8 cellular contexts compared by ENCODE assay signal in the genomic region with DNA sequence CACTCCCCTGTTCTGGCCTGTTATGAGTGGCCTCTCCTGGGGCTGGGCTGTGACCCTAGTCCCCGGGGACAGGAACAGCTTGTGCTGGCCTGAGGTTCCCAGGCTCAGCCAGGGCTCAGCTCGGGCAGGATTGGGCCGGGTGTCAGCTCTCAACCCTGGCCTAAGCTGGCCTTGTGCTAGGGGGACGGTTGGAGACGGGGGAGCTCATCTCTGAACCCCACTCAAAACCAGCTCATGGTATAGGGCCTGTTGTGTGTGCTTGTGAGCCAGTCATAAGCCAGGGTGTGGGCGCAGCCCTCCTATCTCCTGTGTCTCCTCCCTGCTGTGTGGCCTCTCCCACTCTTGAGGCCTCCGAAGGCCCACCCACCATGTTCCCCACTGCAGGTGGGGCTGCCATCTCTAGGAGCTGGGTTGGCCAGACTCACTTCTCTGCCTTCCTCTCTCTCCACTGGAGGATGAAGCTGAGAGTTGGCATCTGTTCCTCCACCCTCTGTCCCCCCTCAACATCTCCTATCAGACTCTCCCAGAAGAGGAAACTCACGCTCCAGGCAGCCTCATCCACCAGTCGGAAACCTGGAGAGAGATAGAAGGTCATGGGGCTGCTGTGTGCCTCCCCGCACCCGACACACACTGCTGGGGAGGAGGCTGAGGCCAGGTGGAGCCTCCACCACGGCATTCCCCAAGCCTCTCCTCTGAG. TPM values are rescaled to one million over a fixed set of nuclear protein-coding genes. Genes with fewer than 3 reads are reported as not detected.
DNase-seq lines count a peak whose midpoint lies in the region; ATAC-seq and TF ChIP-seq lines count a peak whose summit lies in the region.
"Had no signal": no experiment of that assay in that cellular context is flagged by ENCODE, and none has a peak within 500 bp of the region (broad histone marks: within the 10 kb centered on the region; RNA-seq: fewer than 3 reads in every experiment).

No MANE protein-coding gene starts in this region.

- H3K36me3 Mint-ChIP-seq in endothelial cell (ENCODE audit: low read depth, unreplicated experiment) (peaks cover 5% of the 10 kb centered on the region), type B pancreatic cell (no peaks in the 10 kb centered on the region)

- peak overlapping the region; percentile 68 for H3K4me3 Mint-ChIP-seq in endothelial cell (ENCODE audit: unreplicated experiment)
- peak overlapping the region; percentile 68 for H3K4me3 Mint-ChIP-seq in type B pancreatic cell
- H3K4me3 Mint-ChIP-seq: central memory CD8-positive, alpha-beta T cell had no signal

- H3K27ac ChIP-seq in RWPE2 (ENCODE audit: poor library complexity, severe bottlenecking), result peak overlapping the region; percentile 97

- no peak overlapping the region for H3K4me3 ChIP-seq in RWPE2 (ENCODE audit: severe bottlenecking)

- H3K4me1 Mint-ChIP-seq in endothelial cell (ENCODE audit: unreplicated experiment) (peaks cover 56% of the 10 kb centered on the region), type B pancreatic cell (ENCODE audit: unreplicated experiment) (peaks cover 37% of the 10 kb centered on the region)

- no peak for TF ChIP-seq CTCF in RWPE2 (IDR thresholded peaks at IDR 0.05; ENCODE audit: poor library complexity, severe bottlenecking)
- TF ChIP-seq CTCF in endothelial cell (IDR thresholded peaks at IDR 0.05; ENCODE audit: unreplicated experiment), result no peak
- TF ChIP-seq CTCF in type B pancreatic cell (conservative IDR thresholded peaks at IDR 0.05), result no peak

- H3K9me3 Mint-ChIP-seq in endothelial cell (ENCODE audit: unreplicated experiment), result no peaks in the 10 kb centered on the region
- no peaks in the 10 kb centered on the region for H3K9me3 Mint-ChIP-seq in type B pancreatic cell
- H3K9me3 Mint-ChIP-seq: central memory CD8-positive, alpha-beta T cell had no signal

- no peaks in the 10 kb centered on the region for H3K27me3 ChIP-seq in RWPE2 (ENCODE audit: insufficient read depth, poor library complexity, severe bottlenecking)

- no peak for DNase-seq in RWPE2 (ENCODE audit: low spot score)
- DNase-seq in endothelial cell (ENCODE audit: low spot score), result no peak
- peak; percentile 71 to 77 for DNase-seq in lung microvascular endothelial cell (ENCODE audit: low read depth in 2 of 2)
- no peak for DNase-seq in type B pancreatic cell (ENCODE audit: extremely low spot score, unreplicated experiment)
- DNase-seq in Kasumi-1 (lab: John Stamatoyannopoulos, UW), result no peak
- no peak for DNase-seq in NCI-H187 (lab: John Stamatoyannopoulos, UW)

- no peaks in the 10 kb centered on the region for H3K36me3 ChIP-seq in RWPE2 (ENCODE audit: low read depth)

- H3K9me3 ChIP-seq in RWPE2 (ENCODE audit: severe bottlenecking), result no peaks in the 10 kb centered on the region

- ATAC-seq in RWPE2 (ENCODE audit: low read depth), result no peak
- no peak for ATAC-seq in GM21737 (IDR thresholded peaks at IDR 0.05; ENCODE audit: unreplicated experiment)

- H3K27me3 Mint-ChIP-seq in endothelial cell (ENCODE audit: unreplicated experiment) (peaks cover 24% of the 10 kb centered on the region), type B pancreatic cell (peaks cover 75% of the 10 kb centered on the region)

- H3K27ac Mint-ChIP-seq in endothelial cell (ENCODE audit: unreplicated experiment) (no peak overlapping the region), type B pancreatic cell (peak overlapping the region; percentile 60)

- H3K4me1 ChIP-seq in RWPE2 (ENCODE audit: insufficient read depth, poor library complexity, severe bottlenecking), result peaks cover 35% of the 10 kb centered on the region

RNA-seq across cellular contexts. Expression of a gene that starts 1.3 kb away (rescaled TPM):
- total RNA-seq in endothelial cell (ENCODE audit: unreplicated experiment) (50.7 TPM), lung microvascular endothelial cell (10.2 and 16.3 TPM in 2 replicates), type B pancreatic cell (ENCODE audit: low replicate concordance) (0.14 and 11.7 TPM in 2 replicates)

RNA-seq across cellular contexts. Expression of a gene that starts 25.6 kb away (rescaled TPM):
- total RNA-seq in endothelial cell (ENCODE audit: unreplicated experiment), result 0.95 TPM
- total RNA-seq in lung microvascular endothelial cell, result under 0.01 TPM in 2 replicates
- total RNA-seq in type B pancreatic cell (ENCODE audit: low replicate concordance), result 0.58 TPM in 1 of 2 replicates, not detected in the other

RNA-seq across cellular contexts. Expression of a gene that starts 34.2 kb away (rescaled TPM):
- 0.23 TPM for total RNA-seq in endothelial cell (ENCODE audit: unreplicated experiment)
- total RNA-seq in lung microvascular endothelial cell, result not detected in 2 replicates
- total RNA-seq in type B pancreatic cell (ENCODE audit: low replicate concordance), result 0.12 and 6.6 TPM in 2 replicates

RNA-seq across cellular contexts. Expression of a gene that starts 35.9 kb away (rescaled TPM):
- not detected for total RNA-seq in endothelial cell (ENCODE audit: unreplicated experiment)
- total RNA-seq in lung microvascular endothelial cell, result not detected in 2 replicates
- total RNA-seq in type B pancreatic cell (ENCODE audit: low replicate concordance), result 1.7 TPM in 1 of 2 replicates, not detected in the other

Comparison
In these comparisons a context has a peak if more than half of its experiments do, and no peak if none do; other contexts are left out.
1. DNase-seq: peak in lung microvascular endothelial cell (2 of 2); none in RWPE2 (single experiment), endothelial cell (single experiment), type B pancreatic cell (single experiment), Kasumi-1 (0 of 2) and NCI-H187 (0 of 2).